In genomic region chr3:185734725-185735096, GRCh38 we compare ENCODE assay signal across 13 cellular contexts.
"Had no signal": no experiment of that assay in that cellular context is flagged by ENCODE, and none has a peak within 500 bp of the region (broad histone marks: within the 10 kb centered on the region; RNA-seq: fewer than 3 reads in every experiment).

No MANE protein-coding gene starts in this region.

- H3K36me3 Mint-ChIP-seq: activated naive CD4-positive, alpha-beta T cell treated with anti-CD3 and anti-CD28 coated beads, Interleukin-2, amount 10 ng/mL, durations not matched to agents 7 days and 5 days; naive thymus-derived CD4-positive, alpha-beta T cell had no signal

- H3K36me3 ChIP-seq: neutrophil, upper lobe of left lung had no signal

- H3K9me3 ChIP-seq: neutrophil, upper lobe of left lung had no signal

- H3K27ac Mint-ChIP-seq: activated CD8-positive, alpha-beta T cell treated with anti-CD3 and anti-CD28 coated beads, Interleukin-2, amount 10 ng/mL, durations not matched to agents 7 days and 5 days; activated naive CD4-positive, alpha-beta T cell treated with anti-CD3 and anti-CD28 coated beads, Interleukin-2, amount 10 ng/mL, durations not matched to agents 7 days and 5 days; activated T-helper 17 cell treated with anti-CD3 and anti-CD28 coated beads, Interleukin-2, amount 50 U/mL, for 72 hours; naive thymus-derived CD4-positive, alpha-beta T cell had no signal

- H3K27ac ChIP-seq: neutrophil, upper lobe of left lung had no signal

- H3K27me3 ChIP-seq: neutrophil, upper lobe of left lung had no signal

- H3K4me3 Mint-ChIP-seq: activated CD8-positive, alpha-beta T cell treated with anti-CD3 and anti-CD28 coated beads, Interleukin-2, amount 10 ng/mL, durations not matched to agents 7 days and 5 days; activated naive CD4-positive, alpha-beta T cell treated with anti-CD3 and anti-CD28 coated beads, Interleukin-2, amount 10 ng/mL, durations not matched to agents 7 days and 5 days; activated T-helper 17 cell treated with anti-CD3 and anti-CD28 coated beads, Interleukin-2, amount 50 U/mL, for 72 hours; naive thymus-derived CD4-positive, alpha-beta T cell had no signal

- H3K4me3 ChIP-seq: upper lobe of left lung had no signal

- DNase-seq: activated CD8-positive, alpha-beta T cell treated with anti-CD3 and anti-CD28 coated beads, Interleukin-2, amount 10 ng/mL, durations not matched to agents 7 days and 5 days; activated naive CD4-positive, alpha-beta T cell treated with anti-CD3 and anti-CD28 coated beads, Interleukin-2, amount 10 ng/mL, durations not matched to agents 7 days and 5 days; central memory CD4-positive, alpha-beta T cell; cortex of kidney; effector CD8-positive, alpha-beta T cell; hippocampal formation; naive thymus-derived CD4-positive, alpha-beta T cell; right cardiac atrium; stimulated activated CD4-positive, alpha-beta T cell treated with anti-CD3 and anti-CD28 coated beads, Interleukin-12 subunit alpha, Interleukin-12 subunit beta, amount 100 ng/mL, for 4 hours; stimulated activated naive CD4-positive, alpha-beta T cell treated with Interleukin-2 at 50 U/mL for 16 hours; upper lobe of left lung had no signal

- H3K4me1 Mint-ChIP-seq: activated naive CD4-positive, alpha-beta T cell treated with anti-CD3 and anti-CD28 coated beads, Interleukin-2, amount 10 ng/mL, durations not matched to agents 7 days and 5 days; activated T-helper 17 cell treated with anti-CD3 and anti-CD28 coated beads, Interleukin-2, amount 50 U/mL, for 72 hours had no signal

- H3K9me3 Mint-ChIP-seq: activated naive CD4-positive, alpha-beta T cell treated with anti-CD3 and anti-CD28 coated beads, Interleukin-2, amount 10 ng/mL, durations not matched to agents 7 days and 5 days; activated T-helper 17 cell treated with anti-CD3 and anti-CD28 coated beads, Interleukin-2, amount 50 U/mL, for 72 hours; naive thymus-derived CD4-positive, alpha-beta T cell had no signal
